14 cellular contexts compared by ENCODE assay signal in the genomic region with DNA sequence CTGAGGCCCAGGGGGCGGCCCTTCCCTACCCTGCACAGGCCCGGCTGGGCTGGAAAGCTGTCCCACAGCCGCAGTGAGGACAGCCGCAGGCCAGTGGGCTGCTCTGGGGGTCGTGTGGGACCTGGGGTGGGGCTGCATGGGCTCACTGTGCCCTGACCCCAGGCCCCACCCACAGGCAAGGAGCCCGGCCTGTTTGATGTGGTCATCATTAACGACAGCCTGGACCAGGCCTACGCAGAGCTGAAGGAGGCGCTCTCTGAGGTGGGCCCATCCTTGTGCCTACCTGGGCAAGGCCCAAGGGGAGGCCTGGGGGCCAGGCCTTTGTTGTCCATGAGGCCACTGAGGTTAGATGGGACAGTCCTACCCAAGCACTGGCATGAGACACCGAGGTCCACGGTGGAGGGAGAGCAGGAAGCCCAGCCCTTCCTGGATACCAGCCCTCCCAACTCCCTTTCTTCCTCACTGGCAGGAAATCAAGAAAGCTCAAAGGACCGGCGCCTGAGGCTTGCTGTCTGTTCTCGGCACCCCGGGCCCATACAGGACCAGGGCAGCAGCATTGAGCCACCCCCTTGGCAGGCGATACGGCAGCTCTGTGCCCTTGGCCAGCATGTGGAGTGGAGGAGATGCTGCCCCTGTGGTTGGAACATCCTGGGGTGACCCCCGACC. TPM values are rescaled to one million over a fixed set of nuclear protein-coding genes. Genes with fewer than 3 reads are reported as not detected.
DNase-seq lines count a peak whose midpoint lies in the region; ATAC-seq and TF ChIP-seq lines count a peak whose summit lies in the region.
"Had no signal": no experiment of that assay in that cellular context is flagged by ENCODE, and none has a peak within 500 bp of the region (broad histone marks: within the 10 kb centered on the region; RNA-seq: fewer than 3 reads in every experiment).

No MANE protein-coding gene starts in this region.

- no peak for TF ChIP-seq CTCF in AG10803 (conservative IDR thresholded peaks at IDR 0.05; ENCODE audit: low read length)
- no peak for TF ChIP-seq CTCF in Peyer's patch (IDR thresholded peaks at IDR 0.05)
- no peak for TF ChIP-seq CTCF in fibroblast of the aortic adventitia (IDR thresholded peaks at IDR 0.05; ENCODE audit: insufficient read depth, low read length)

- no peaks in the 10 kb centered on the region for H3K27me3 Mint-ChIP-seq in stimulated activated naive CD8-positive, alpha-beta T cell treated with anti-CD3 and anti-CD28 coated beads, Interleukin-15, amount 100 ng/mL, for 72 hours

- no peaks in the 10 kb centered on the region for H3K9me3 ChIP-seq in Peyer's patch

- H3K36me3 ChIP-seq in Peyer's patch, result peaks cover 0 to 40% (median 0%) of the 10 kb centered on the region in 3 donors

- H3K27ac Mint-ChIP-seq in stimulated activated naive CD8-positive, alpha-beta T cell treated with anti-CD3 and anti-CD28 coated beads, Interleukin-15, amount 100 ng/mL, for 72 hours, result peak overlapping the region in 1 of 2 donors; percentile 48

- H3K4me3 ChIP-seq in AG10803 (ENCODE audit: low read length), result no peak overlapping the region
- H3K4me3 ChIP-seq in Peyer's patch, result no peak overlapping the region
- no peak overlapping the region for H3K4me3 ChIP-seq in fibroblast of the aortic adventitia (ENCODE audit: low read depth, low read length)

- H3K4me3 Mint-ChIP-seq in stimulated activated naive CD8-positive, alpha-beta T cell treated with anti-CD3 and anti-CD28 coated beads, Interleukin-15, amount 100 ng/mL, for 72 hours, result no peak overlapping the region
- H3K4me3 Mint-ChIP-seq: CD14-positive monocyte had no signal

- peaks cover 0 to 44% (median under 1%) of the 10 kb centered on the region in 4 donors for H3K4me1 ChIP-seq in Peyer's patch

- no peaks in the 10 kb centered on the region for H3K9me3 Mint-ChIP-seq in stimulated activated naive CD8-positive, alpha-beta T cell treated with anti-CD3 and anti-CD28 coated beads, Interleukin-15, amount 100 ng/mL, for 72 hours
- H3K9me3 Mint-ChIP-seq: CD14-positive monocyte had no signal

- peaks cover 32% of the 10 kb centered on the region for H3K4me1 Mint-ChIP-seq in stimulated activated naive CD8-positive, alpha-beta T cell treated with anti-CD3 and anti-CD28 coated beads, Interleukin-15, amount 100 ng/mL, for 72 hours

- peak; percentile 20 for DNase-seq in AG10803 (ENCODE audit: low read depth)
- peak in 1 of 3 donors; percentile 38 for DNase-seq in Peyer's patch
- peak; percentile 43 for DNase-seq in fibroblast of the aortic adventitia (ENCODE audit: low read depth)
- peak; percentile 38 for DNase-seq in putamen (ENCODE audit: low spot score)
- DNase-seq in NCI-H2196 (lab: John Stamatoyannopoulos, UW; ENCODE audit: unreplicated experiment), result no peak
- no peak for DNase-seq in NCI-H1048 (lab: John Stamatoyannopoulos, UW)
- no peak for DNase-seq in activated CD4-positive, alpha-beta T cell treated with anti-CD3 and anti-CD28 coated beads for 48 hours
- DNase-seq in stimulated activated naive CD8-positive, alpha-beta T cell treated with anti-CD3 and anti-CD28 coated beads, Interleukin-15, amount 100 ng/mL, for 72 hours, result no peak
- DNase-seq: activated CD8-positive, alpha-beta memory T cell treated with anti-CD3 and anti-CD28 coated beads, Interleukin-2, amount 50 U/mL, for 48 hours; NCI-H187; stimulated activated CD4-positive, alpha-beta T cell treated with anti-CD3 and anti-CD28 coated beads, Interleukin-4, amount 100 ng/mL, for 24 hours; T-helper 9 cell had no signal

- H3K27me3 ChIP-seq in Peyer's patch, result no peaks in the 10 kb centered on the region

- TF ChIP-seq POLR2A in Peyer's patch (IDR thresholded peaks at IDR 0.05), result no peak

- H3K27ac ChIP-seq in Peyer's patch, result peak overlapping the region; percentile 47 to 83 (median 76)

- ATAC-seq in stimulated activated naive CD8-positive, alpha-beta T cell treated with anti-CD3 and anti-CD28 coated beads, Interleukin-15, amount 100 ng/mL, for 72 hours, result no peak
- ATAC-seq: esophagus mucosa had no signal

RNA-seq across cellular contexts. Expression of a gene that starts 1.4 kb away (rescaled TPM):
- total RNA-seq in Peyer's patch, result under 1 TPM in 2 of 4 donors, not detected in 2; 0.88 to 0.94 TPM
- total RNA-seq in fibroblast of the aortic adventitia (ENCODE audit: low replicate concordance), result 2.0 and 2.6 TPM in 2 replicates

RNA-seq across cellular contexts. Expression of a gene that starts 8.2 kb away (rescaled TPM):
- total RNA-seq in Peyer's patch (100 to 1,000 TPM; 206 to 232 (median 224) TPM), fibroblast of the aortic adventitia (ENCODE audit: low replicate concordance) (171 and 217 TPM in 2 replicates)

RNA-seq across cellular contexts. Expression of a gene that starts 17.3 kb away (rescaled TPM):
- total RNA-seq in Peyer's patch, result 10 to 100 TPM in 2 of 4 donors, 1 to 10 TPM in 2; 8.2 to 11.8 (median 10.3) TPM
- total RNA-seq in fibroblast of the aortic adventitia (ENCODE audit: low replicate concordance), result 6.1 and 16.9 TPM in 2 replicates

RNA-seq across cellular contexts. Expression of a gene that starts 39.2 kb away (rescaled TPM):
- total RNA-seq in Peyer's patch (10 to 100 TPM; 70.1 to 99.6 (median 80.8) TPM), fibroblast of the aortic adventitia (ENCODE audit: low replicate concordance) (32.5 and 74.1 TPM in 2 replicates)

RNA-seq across cellular contexts. Expression of a gene that starts 45.2 kb away (rescaled TPM):
- total RNA-seq in Peyer's patch, result 10 to 100 TPM in 3 of 4 donors, 1 to 10 TPM in 1; 6.0 to 19.8 (median 16.2) TPM
- total RNA-seq in fibroblast of the aortic adventitia (ENCODE audit: low replicate concordance), result 5.9 and 21.8 TPM in 2 replicates

Comparison
In these comparisons a context has a peak if more than half of its experiments do, and no peak if none do; other contexts are left out.
1. DNase-seq: peak in AG10803 (single experiment), fibroblast of the aortic adventitia (single experiment) and putamen (single experiment); none in NCI-H2196 (single experiment), NCI-H1048 (single experiment), activated CD4-positive, alpha-beta T cell treated with anti-CD3 and anti-CD28 coated beads for 48 hours (single experiment) and stimulated activated naive CD8-positive, alpha-beta T cell treated with anti-CD3 and anti-CD28 coated beads, Interleukin-15, amount 100 ng/mL, for 72 hours (0 of 2).